In genomic region chr10:75853085-75853484, GRCh38 we compare ENCODE assay signal across 12 cellular contexts.
DNase-seq lines count a peak whose midpoint lies in the region; ATAC-seq and TF ChIP-seq lines count a peak whose summit lies in the region.
"Had no signal": no experiment of that assay in that cellular context is flagged by ENCODE, and none has a peak within 500 bp of the region (broad histone marks: within the 10 kb centered on the region; RNA-seq: fewer than 3 reads in every experiment).

No MANE protein-coding gene starts in this region.

- H3K4me3 Mint-ChIP-seq in GM23338 (no peak overlapping the region), WTC11 (no peak overlapping the region)
- H3K4me3 Mint-ChIP-seq: brain had no signal

- H3K4me2 ChIP-seq in GM23338, result no peak overlapping the region

- peaks cover 10% of the 10 kb centered on the region; the same call in 2 of the 3 replicates for H3K9me3 Mint-ChIP-seq in GM23338
- H3K9me3 Mint-ChIP-seq in WTC11, result no peaks in the 10 kb centered on the region; the same call in 1 of the 2 replicates

- H3K36me3 Mint-ChIP-seq in GM23338 (ENCODE audit: low read depth) (peaks cover 9% of the 10 kb centered on the region; the same call in 2 of the 3 replicates), WTC11 (peaks cover 12% of the 10 kb centered on the region; the same call in 1 of the 2 replicates)
- H3K36me3 Mint-ChIP-seq: brain had no signal

- ATAC-seq in GM23338 (no peak), WTC11 (no peak), HG03469 (IDR thresholded peaks at IDR 0.05; ENCODE audit: unreplicated experiment) (no peak)

- WGBS in lower leg skin, 2 donors, result 93 to 96% methylated on average over 2 of the region's 2 CpGs

- H3K79me2 ChIP-seq in GM23338 (replicated peaks; ENCODE audit: insufficient read depth), result no peaks in the 10 kb centered on the region

- peaks cover 17% of the 10 kb centered on the region for H3K4me1 ChIP-seq in GM23338 (ENCODE audit: insufficient read depth)

- H4K20me1 ChIP-seq in GM23338 (replicated peaks; ENCODE audit: insufficient read depth), result no peaks in the 10 kb centered on the region

- H3F3A ChIP-seq in GM23338 (replicated peaks; ENCODE audit: low read depth), result no peaks in the 10 kb centered on the region

- intact Hi-C loops in lower leg skin (cut with DNase I; ENCODE audit: low total_unique reads), result no loop called here

- TF ChIP-seq CTCF in AG04449 (IDR thresholded peaks at IDR 0.05; ENCODE audit: insufficient read depth, low read length, missing control alignments) (peak; percentile 6), GM23338 (conservative IDR thresholded peaks at IDR 0.05; ENCODE audit: low read depth in 2 of 2) (peak; percentile 45 to 53), WTC11 (IDR thresholded peaks at IDR 0.05) (0 out of 2 replicates have a peak, but pooled peaks have one; percentile 13), lower leg skin (IDR thresholded peaks at IDR 0.05) (no peak)

- peak overlapping the region; percentile 39 for H2AFZ ChIP-seq in GM23338

- no peak for DNase-seq in AG04449 (ENCODE audit: low read depth, low spot score)
- peak; percentile 27 for DNase-seq in GM23338 (ENCODE audit: low spot score)
- DNase-seq in WTC11 (ENCODE audit: low spot score), result no peak
- DNase-seq in iris pigment epithelial cell (ENCODE audit: low read depth), result peak; percentile 3
- no peak for DNase-seq in stimulated activated CD4-positive, alpha-beta T cell treated with anti-CD3 and anti-CD28 coated beads, Interleukin-4, amount 100 ng/mL, for 1 hour
- DNase-seq in SK-N-DZ (ENCODE audit: low spot score), result no peak
- no peak for DNase-seq in lower leg skin (ENCODE audit: low spot score in 2 of 2)
- DNase-seq: C1 segment of cervical spinal cord, NCI-H187 had no signal

- H3K4me1 Mint-ChIP-seq in GM23338 (peaks cover 13% of the 10 kb centered on the region; the same call in 2 of the 3 replicates), WTC11 (peaks cover 23% of the 10 kb centered on the region)
- H3K4me1 Mint-ChIP-seq: brain had no signal

- H3K27me3 ChIP-seq in GM23338 (ENCODE audit: insufficient read depth), result no peaks in the 10 kb centered on the region

- H3K27ac ChIP-seq in GM23338 (ENCODE audit: low read depth), result no peak overlapping the region

- no peak overlapping the region for H3K27ac Mint-ChIP-seq in GM23338
- no peak overlapping the region for H3K27ac Mint-ChIP-seq in WTC11
- H3K27ac Mint-ChIP-seq: brain had no signal

- no peaks in the 10 kb centered on the region for H3K36me3 ChIP-seq in GM23338 (ENCODE audit: insufficient read depth)

- H3K9me2 ChIP-seq in GM23338 (ENCODE audit: insufficient read depth), result peaks cover 8% of the 10 kb centered on the region

- POLR2A ChIA-PET in AG04449 (lab: Yijun Ruan, JAX) (no interaction called here), WTC11 (lab: Charles Lee) (no interaction called here)

- H3K27me3 Mint-ChIP-seq in GM23338 (ENCODE audit: insufficient read depth, low read depth, poor library complexity) (peaks cover 4% of the 10 kb centered on the region), WTC11 (ENCODE audit: low read depth) (no peaks in the 10 kb centered on the region)

- CTCF ChIA-PET in AG04449 (lab: Yijun Ruan, JAX), result no interaction called here
- CTCF ChIA-PET in WTC11 (lab: Charles Lee), result no interaction called here

- H3K4me3 ChIP-seq in AG04449 (ENCODE audit: low read depth, low read length) (no peak overlapping the region), GM23338 (no peak overlapping the region), lower leg skin (ENCODE audit: low read depth, poor library complexity, severe bottlenecking) (no peak overlapping the region)
- H3K4me3 ChIP-seq: GM12878 had no signal

- no peak for TF ChIP-seq POLR2A in lower leg skin (IDR thresholded peaks at IDR 0.05)

TF ChIP-seq in GM23338, 12 proteins besides CTCF, POLR2A, EP300 and RAD21 (continues in another document):
- TF ChIP-seq STAT1 (IDR thresholded peaks at IDR 0.05; ENCODE audit: unreplicated experiment), result no peak

TF ChIP-seq in WTC11, 78 proteins besides CTCF, POLR2A, EP300 and RAD21:
- TF ChIP-seq JAZF1 (CRISPR knock-in tag; IDR thresholded peaks at IDR 0.05) (no peak), E2F4 (CRISPR knock-in tag; IDR thresholded peaks at IDR 0.05; ENCODE audit: borderline replicate concordance, low read depth) (no peak), KAT7 (CRISPR knock-in tag; IDR thresholded peaks at IDR 0.05; ENCODE audit: borderline replicate concordance) (no peak), AR (CRISPR knock-in tag; IDR thresholded peaks at IDR 0.05) (no peak), ATF2 (CRISPR knock-in tag; IDR thresholded peaks at IDR 0.05; ENCODE audit: borderline replicate concordance, low read depth) (no peak), ZNF423 (CRISPR knock-in tag; IDR thresholded peaks at IDR 0.05) (no peak), JUN (CRISPR knock-in tag; IDR thresholded peaks at IDR 0.05) (no peak), CDX4 (CRISPR knock-in tag; IDR thresholded peaks at IDR 0.05; ENCODE audit: borderline replicate concordance) (no peak), ZBTB43 (CRISPR knock-in tag; IDR thresholded peaks at IDR 0.05) (no peak)

Comparison
In these comparisons a context has a peak if more than half of its experiments do, and no peak if none do; other contexts are left out.
1. DNase-seq: peak in GM23338 (single experiment) and iris pigment epithelial cell (single experiment); none in AG04449 (single experiment), WTC11 (single experiment), stimulated activated CD4-positive, alpha-beta T cell treated with anti-CD3 and anti-CD28 coated beads, Interleukin-4, amount 100 ng/mL, for 1 hour (single experiment), SK-N-DZ (single experiment) and lower leg skin (0 of 2).
2. CTCF ChIP-seq: peak in AG04449 (single experiment), GM23338 (2 of 2) and WTC11 (single experiment); none in lower leg skin (0 of 3).